20 cellular contexts compared by ENCODE assay signal in the genomic region with DNA sequence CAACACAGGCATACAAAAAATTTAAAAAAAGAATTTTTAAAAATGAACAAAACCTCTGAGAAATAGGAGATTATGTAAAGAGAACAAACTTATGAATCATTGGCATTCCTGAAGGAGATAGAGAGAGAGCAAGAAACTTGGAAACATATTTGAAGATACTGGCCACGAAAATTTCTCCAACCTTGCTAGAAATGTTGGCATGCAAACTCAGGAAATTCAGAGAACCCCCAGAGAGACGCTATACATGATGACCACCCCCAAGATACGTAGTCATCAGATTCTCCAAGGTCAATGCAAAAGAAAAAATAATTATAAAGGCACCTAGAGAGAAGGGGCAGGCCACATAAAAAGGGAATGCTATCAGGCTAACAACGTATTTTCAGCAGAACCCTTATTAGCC.
"Had no signal": no experiment of that assay in that cellular context is flagged by ENCODE, and none has a peak within 500 bp of the region (broad histone marks: within the 10 kb centered on the region; RNA-seq: fewer than 3 reads in every experiment).

No MANE protein-coding gene starts in this region.

- H2AFZ ChIP-seq: neural progenitor cell had no signal

- H3K36me3 ChIP-seq: left lung, neural progenitor cell, prostate gland, right atrium auricular region, thyroid gland, vagina had no signal

- H3K9ac ChIP-seq: neural progenitor cell had no signal

- ATAC-seq: naive thymus-derived CD4-positive, alpha-beta T cell; sciatic nerve; stimulated activated naive CD8-positive, alpha-beta T cell treated with anti-CD3 and anti-CD28 coated beads, Interleukin-15, amount 100 ng/mL, for 72 hours had no signal

- DNase-seq: cortex of kidney; foreskin melanocyte; kidney; left lung; naive thymus-derived CD4-positive, alpha-beta T cell; nucleus accumbens; stimulated activated CD4-positive, alpha-beta T cell treated with anti-CD3 and anti-CD28 coated beads, Interleukin-12 subunit alpha, Interleukin-12 subunit beta, amount 100 ng/mL, for 4 hours; stimulated activated CD4-positive, alpha-beta T cell treated with anti-CD3 and anti-CD28 coated beads, Interleukin-1b, Interleukin-23, amount 100 ng/mL, for 48 hours; stimulated activated CD4-positive, alpha-beta T cell treated with anti-CD3 and anti-CD28 coated beads, Interleukin-4, amount 100 ng/mL, for 1 hour; stimulated activated CD8-positive, alpha-beta memory T cell treated with anti-CD3 and anti-CD28 coated beads, Interleukin-4, amount 100 ng/mL, for 48 hours; stimulated activated naive CD4-positive, alpha-beta T cell; stimulated activated naive CD8-positive, alpha-beta T cell treated with anti-CD3 and anti-CD28 coated beads, Interleukin-15, amount 100 ng/mL, for 72 hours; trophoblast cell had no signal

- H3K27ac ChIP-seq: left lung, neural progenitor cell, prostate gland, right atrium auricular region, thyroid gland, vagina had no signal

- H3K9me3 ChIP-seq: left lung, prostate gland, right atrium auricular region, thyroid gland, vagina had no signal

- H3K4me3 ChIP-seq: left lung, neural progenitor cell, prostate gland, right atrium auricular region, smooth muscle cell, thyroid gland, vagina had no signal

- H3K27me3 ChIP-seq: left lung, neural progenitor cell, right atrium auricular region, thyroid gland, vagina had no signal

- H3K4me2 ChIP-seq: neural progenitor cell, smooth muscle cell had no signal

- H3K4me1 ChIP-seq: left lung, neural progenitor cell, prostate gland, right atrium auricular region, vagina had no signal
